Comparison of ENCODE assay signal across 25 cellular contexts in the genomic region with DNA sequence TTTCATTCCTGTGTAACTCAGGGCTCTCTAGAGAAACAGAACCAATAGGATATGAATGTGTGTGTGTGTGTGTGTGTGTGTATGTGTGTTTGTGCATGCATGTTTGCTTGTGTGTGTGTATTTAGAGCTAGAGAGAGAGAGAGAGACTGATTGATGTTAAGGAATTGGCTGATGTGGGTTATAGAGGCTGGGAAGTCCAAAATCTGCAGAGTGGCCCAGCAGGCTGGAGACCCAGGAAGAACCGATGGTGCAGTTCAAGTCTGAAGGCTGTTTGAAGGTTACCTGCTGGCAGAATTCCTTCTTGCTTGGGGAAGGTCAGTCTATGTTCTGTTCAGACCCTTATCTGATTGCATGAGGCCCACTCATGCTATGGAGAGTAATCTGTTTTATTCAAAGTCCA.
"Had no signal": no experiment of that assay in that cellular context is flagged by ENCODE, and none has a peak within 500 bp of the region (broad histone marks: within the 10 kb centered on the region; RNA-seq: fewer than 3 reads in every experiment).

No MANE protein-coding gene starts in this region.

- H3K27ac ChIP-seq: coronary artery, dorsolateral prefrontal cortex, epithelial cell of prostate, esophagus squamous epithelium, gastrocnemius medialis, heart right ventricle, left lung, lower lobe of right lung had no signal

- ATAC-seq: esophagus mucosa, gastrocnemius medialis, heart right ventricle, left cardiac atrium, left lung, left ventricle myocardium superior, lower lobe of right lung, mucosa of descending colon had no signal

- DNase-seq: dermis blood vessel endothelial cell; dorsolateral prefrontal cortex; effector CD4-positive, alpha-beta T cell; effector memory CD4-positive, alpha-beta T cell; erythroblast; esophagus squamous epithelium; foreskin fibroblast; foreskin melanocyte; gastrocnemius medialis; glutamatergic neuron; heart right ventricle; hippocampal formation; left cardiac atrium; left lung; left ventricle myocardium superior; lower lobe of right lung; mesenchymal stem cell; mucosa of descending colon; naive B cell had no signal

- H3K4me3 ChIP-seq: coronary artery, dorsolateral prefrontal cortex, esophagus squamous epithelium, gastrocnemius medialis, heart right ventricle, left lung, lower lobe of right lung, mucosa of descending colon had no signal

- H3K4me1 ChIP-seq: esophagus squamous epithelium, gastrocnemius medialis, left lung, lower lobe of right lung had no signal

- H3K27me3 ChIP-seq: dorsolateral prefrontal cortex, esophagus squamous epithelium, gastrocnemius medialis, heart right ventricle, left lung had no signal

- FAIRE-seq: colon, islet of Langerhans, keratinocyte had no signal

- H3K36me3 ChIP-seq: esophagus squamous epithelium, gastrocnemius medialis, lower lobe of right lung had no signal

- H3K9me3 ChIP-seq: esophagus squamous epithelium, gastrocnemius medialis, left lung, lower lobe of right lung, mucosa of descending colon had no signal
